10 cellular contexts compared by ENCODE assay signal in the genomic region with DNA sequence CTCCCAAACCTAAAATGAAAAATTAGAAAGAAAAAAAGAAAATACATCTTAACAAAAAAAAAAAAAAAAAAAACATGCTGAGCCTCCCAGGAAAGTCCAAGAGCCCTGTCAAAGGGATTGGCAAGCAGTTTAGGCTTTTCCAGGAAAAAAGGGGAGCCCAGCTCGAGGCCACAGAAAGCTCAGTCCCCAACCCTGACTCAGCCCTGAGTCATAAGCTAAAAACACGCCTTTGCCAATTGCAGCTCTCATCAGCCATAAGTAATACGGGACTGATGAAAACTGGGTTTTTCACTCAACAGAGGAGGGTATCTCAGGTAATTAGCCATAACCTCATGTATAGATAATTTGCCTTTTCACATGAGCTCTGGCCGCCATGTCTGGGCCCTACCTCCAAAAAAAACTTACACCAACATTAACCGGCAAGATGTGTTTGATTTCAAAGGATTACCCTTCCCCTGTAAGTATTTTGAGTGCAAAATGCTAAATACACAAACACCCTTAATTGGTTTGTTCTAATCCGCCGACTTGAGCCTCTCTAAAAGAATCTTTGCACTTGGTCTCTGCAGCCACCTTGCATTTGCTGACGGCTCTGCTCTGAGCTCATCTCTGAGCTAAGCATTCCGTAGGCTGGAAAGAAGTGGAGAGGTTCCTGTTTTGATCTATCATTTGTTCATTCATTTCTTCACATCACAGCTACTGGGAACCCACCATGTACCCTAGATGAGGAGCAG.
A peak's percentile ranks its signal among the peaks of the same experiment; 100 is the strongest.
DNase-seq lines count a peak whose midpoint lies in the region; ATAC-seq and TF ChIP-seq lines count a peak whose summit lies in the region.
"Had no signal": no experiment of that assay in that cellular context is flagged by ENCODE, and none has a peak within 500 bp of the region (broad histone marks: within the 10 kb centered on the region; RNA-seq: fewer than 3 reads in every experiment).

No MANE protein-coding gene starts in this region.

- no peaks in the 10 kb centered on the region for H3K9me3 ChIP-seq in MG63
- H3K9me3 ChIP-seq: upper lobe of right lung had no signal

- H3K27ac ChIP-seq in brain microvascular endothelial cell = no peak overlapping the region
- H3K27ac ChIP-seq: upper lobe of right lung had no signal

- in situ Hi-C loops in brain microvascular endothelial cell (cut with HindIII; ENCODE audit: low pct_ligation_motif_present, low sequenced_read_pairs) = no loop called here

- H3K27me3 ChIP-seq in MG63 (no peaks in the 10 kb centered on the region), brain microvascular endothelial cell (replicated peaks) (no peaks in the 10 kb centered on the region)
- H3K27me3 ChIP-seq: upper lobe of right lung had no signal

- H3K4me3 ChIP-seq in MG63 (no peak overlapping the region), brain microvascular endothelial cell (ENCODE audit: low read depth, low read length) (no peak overlapping the region)
- H3K4me3 ChIP-seq: upper lobe of right lung had no signal

- ATAC-seq in HG03045 (IDR thresholded peaks at IDR 0.05; ENCODE audit: unreplicated experiment) = no peak

- no peaks in the 10 kb centered on the region for H3K36me3 ChIP-seq in MG63
- no peaks in the 10 kb centered on the region for H3K36me3 ChIP-seq in brain microvascular endothelial cell (replicated peaks)
- H3K36me3 ChIP-seq: upper lobe of right lung had no signal

- no peak for TF ChIP-seq CTCF in brain microvascular endothelial cell (IDR thresholded peaks at IDR 0.05; ENCODE audit: low read depth, low read length, missing control alignments)

- DNase-seq in EH (ENCODE audit: low read depth) = peak; percentile 14
- DNase-seq in MG63 = peak; percentile 72
- DNase-seq in brain microvascular endothelial cell = peak; percentile 29
- peak; percentile 59 for DNase-seq in renal cortical epithelial cell (ENCODE audit: low read depth)
- no peak for DNase-seq in NCI-H1092 treated with DMSO at 0.1 percent for 48 hours (lab: John Stamatoyannopoulos, UW)
- no peak for DNase-seq in NCI-H2107 treated with DMSO at 0.1 percent for 48 hours (lab: John Stamatoyannopoulos, UW; ENCODE audit: unreplicated experiment)
- DNase-seq: NCI-H1048; NK-92 treated with Interleukin-12 subunit alpha and Interleukin-12 subunit beta, amount 100 ng/mL, for 24 hours; upper lobe of right lung had no signal

Comparison
In these comparisons a context has a peak if more than half of its experiments do, and no peak if none do; other contexts are left out.
1. DNase-seq: peak in EH (single experiment), MG63 (single experiment), brain microvascular endothelial cell (single experiment) and renal cortical epithelial cell (single experiment); none in NCI-H1092 treated with DMSO at 0.1 percent for 48 hours (single experiment) and NCI-H2107 treated with DMSO at 0.1 percent for 48 hours (single experiment).